Comparison of ENCODE assay signal across 19 cellular contexts in the genomic region with DNA sequence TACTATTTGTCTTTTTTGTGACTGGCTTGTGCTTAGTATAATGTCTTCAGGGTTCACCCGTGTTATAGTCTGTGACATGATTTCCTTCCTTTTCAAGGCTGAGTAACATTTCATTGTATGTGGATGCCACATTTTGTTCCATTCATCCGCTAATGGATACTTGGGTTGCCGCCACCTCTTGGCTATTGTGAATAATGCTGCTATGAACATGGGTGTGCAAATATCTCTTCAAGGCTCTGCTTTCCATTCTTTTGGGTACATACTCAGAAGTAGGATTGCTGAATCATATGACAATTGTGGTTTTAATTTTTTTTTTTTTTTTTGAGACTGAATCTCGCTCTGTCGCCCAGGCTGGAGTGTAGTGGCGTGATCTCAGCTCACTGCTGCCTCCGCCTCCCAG. TPM values are rescaled to one million over a fixed set of nuclear protein-coding genes. Genes with fewer than 3 reads are reported as not detected.
DNase-seq lines count a peak whose midpoint lies in the region; ATAC-seq, FAIRE-seq and TF ChIP-seq lines count a peak whose summit lies in the region.
"Had no signal": no experiment of that assay in that cellular context is flagged by ENCODE, and none has a peak within 500 bp of the region (broad histone marks: within the 10 kb centered on the region; RNA-seq: fewer than 3 reads in every experiment).

No MANE protein-coding gene starts in this region.

- no peaks in the 10 kb centered on the region for H3K4me1 ChIP-seq in MM.1S (ENCODE audit: low read length)
- H3K4me1 ChIP-seq: neural progenitor cell, transverse colon had no signal

- H3K9me2 ChIP-seq in MM.1S (replicated peaks; ENCODE audit: insufficient read depth, low read length), result no peaks in the 10 kb centered on the region

- no peaks in the 10 kb centered on the region for H3K9me3 ChIP-seq in MM.1S (replicated peaks; ENCODE audit: insufficient read depth, low read length)
- H3K9me3 ChIP-seq: BLaER1 treated with 17β-estradiol and CSF1 and Interleukin-3, amounts not matched to agents 10 nM and 100 nM; right atrium auricular region; transverse colon had no signal

- H3K4me3 ChIP-seq in MM.1S (ENCODE audit: low read length), result no peak overlapping the region
- H3K4me3 ChIP-seq: BLaER1 treated with 17β-estradiol and CSF1 and Interleukin-3, amounts not matched to agents 10 nM and 100 nM; lung; neural progenitor cell; right atrium auricular region; transverse colon had no signal

- TF ChIP-seq POLR2A in GM12892 (IDR thresholded peaks at IDR 0.05; ENCODE audit: low read depth, low read length), result no peak

- H3K9me3 Mint-ChIP-seq in stimulated activated naive CD8-positive, alpha-beta T cell treated with anti-CD3 and anti-CD28 coated beads, Interleukin-15, amount 100 ng/mL, for 72 hours, result no peaks in the 10 kb centered on the region
- peaks cover 2% of the 10 kb centered on the region for H3K9me3 Mint-ChIP-seq in activated naive CD8-positive, alpha-beta T cell treated with anti-CD3 and anti-CD28 coated beads for 36 hours
- H3K9me3 Mint-ChIP-seq: IgD-negative memory B cell, neural progenitor cell had no signal

- H3K79me2 ChIP-seq in MM.1S (ENCODE audit: low read length), result no peaks in the 10 kb centered on the region

- no peak overlapping the region for H3K27ac Mint-ChIP-seq in stimulated activated naive CD8-positive, alpha-beta T cell treated with anti-CD3 and anti-CD28 coated beads, Interleukin-15, amount 100 ng/mL, for 72 hours
- peak overlapping the region; percentile 34 for H3K27ac Mint-ChIP-seq in activated naive CD8-positive, alpha-beta T cell treated with anti-CD3 and anti-CD28 coated beads for 36 hours
- H3K27ac Mint-ChIP-seq: neural progenitor cell had no signal

- no peak overlapping the region for H3K4me3 Mint-ChIP-seq in stimulated activated naive CD8-positive, alpha-beta T cell treated with anti-CD3 and anti-CD28 coated beads, Interleukin-15, amount 100 ng/mL, for 72 hours
- no peak overlapping the region for H3K4me3 Mint-ChIP-seq in activated naive CD8-positive, alpha-beta T cell treated with anti-CD3 and anti-CD28 coated beads for 36 hours
- H3K4me3 Mint-ChIP-seq: IgD-negative memory B cell, neural progenitor cell had no signal

- ATAC-seq in stimulated activated naive CD8-positive, alpha-beta T cell treated with anti-CD3 and anti-CD28 coated beads, Interleukin-15, Interleukin-2, amounts not matched to agents 100 U/mL and 50 U/mL, for 24 hours, result peak; percentile 49
- no peak for ATAC-seq in stimulated activated naive CD8-positive, alpha-beta T cell treated with anti-CD3 and anti-CD28 coated beads, Interleukin-15, amount 100 ng/mL, for 72 hours

- no peak overlapping the region for H3K4me2 ChIP-seq in MM.1S (ENCODE audit: low read depth, low read length)
- H3K4me2 ChIP-seq: BLaER1 treated with 17β-estradiol and CSF1 and Interleukin-3, amounts not matched to agents 10 nM and 100 nM; neural progenitor cell had no signal

- POLR2A ChIA-PET in GM10248 (lab: Yijun Ruan, JAX), result no interaction called here

- H3K9ac ChIP-seq in MM.1S (ENCODE audit: low read length), result no peak overlapping the region
- H3K9ac ChIP-seq: BLaER1 treated with 17β-estradiol and CSF1 and Interleukin-3, amounts not matched to agents 10 nM and 100 nM; neural progenitor cell had no signal

- CTCF ChIA-PET in GM10248 (lab: Yijun Ruan, JAX), result interaction anchor here (1.0 kb wide), 1 partner anchor 19 kb away, joined by 3 read pairs; no protein-coding TSS in a partner anchor

- TF ChIP-seq CTCF in MM.1S (IDR thresholded peaks at IDR 0.05; ENCODE audit: low read length) (0 out of 2 replicates have a peak, but pooled peaks have one; percentile 11), GM10248 (IDR thresholded peaks at IDR 0.05; ENCODE audit: control extremely low read depth, extremely low read depth, low read depth, missing control alignments) (no peak)

- no peaks in the 10 kb centered on the region for H4K20me1 ChIP-seq in MM.1S (ENCODE audit: insufficient read depth, low read length)

- H3F3A ChIP-seq in MM.1S (ENCODE audit: insufficient read depth, low read length), result no peaks in the 10 kb centered on the region

- H3K4me1 Mint-ChIP-seq in stimulated activated naive CD8-positive, alpha-beta T cell treated with anti-CD3 and anti-CD28 coated beads, Interleukin-15, amount 100 ng/mL, for 72 hours, result peaks cover 62% of the 10 kb centered on the region
- H3K4me1 Mint-ChIP-seq in activated naive CD8-positive, alpha-beta T cell treated with anti-CD3 and anti-CD28 coated beads for 36 hours, result peaks cover 52% of the 10 kb centered on the region

- no peaks in the 10 kb centered on the region for H3K27me3 ChIP-seq in MM.1S (replicated peaks; ENCODE audit: insufficient read depth, low read length)
- H3K27me3 ChIP-seq: BLaER1 treated with 17β-estradiol and CSF1 and Interleukin-3, amounts not matched to agents 10 nM and 100 nM; neural progenitor cell; right atrium auricular region; transverse colon had no signal

- no peaks in the 10 kb centered on the region for H3K27me3 Mint-ChIP-seq in stimulated activated naive CD8-positive, alpha-beta T cell treated with anti-CD3 and anti-CD28 coated beads, Interleukin-15, amount 100 ng/mL, for 72 hours
- H3K27me3 Mint-ChIP-seq in activated naive CD8-positive, alpha-beta T cell treated with anti-CD3 and anti-CD28 coated beads for 36 hours, result no peaks in the 10 kb centered on the region
- H3K27me3 Mint-ChIP-seq: IgD-negative memory B cell had no signal

- FAIRE-seq in GM12892 (lab: Jason Lieb, UNC), result no peak

- no peak overlapping the region for H2AFZ ChIP-seq in MM.1S (ENCODE audit: low read length)
- H2AFZ ChIP-seq: neural progenitor cell had no signal

- DNase-seq in stimulated activated naive CD8-positive, alpha-beta T cell treated with anti-CD3 and anti-CD28 coated beads, Interleukin-15, Interleukin-2, amounts not matched to agents 100 U/mL and 50 U/mL, for 24 hours, result no peak
- DNase-seq in stimulated activated naive CD8-positive, alpha-beta T cell treated with anti-CD3 and anti-CD28 coated beads, Interleukin-15, amount 100 ng/mL, for 72 hours, result no peak
- DNase-seq in MM.1S (no peak), GM12892 (ENCODE audit: insufficient read length) (no peak), GM10248 (ENCODE audit: extremely low spot score) (no peak), MV-4-11 (lab: John Stamatoyannopoulos, UW) (no peak), KG1 (lab: John Stamatoyannopoulos, UW) (no peak)
- no peak for DNase-seq in activated naive CD8-positive, alpha-beta T cell treated with anti-CD3 and anti-CD28 coated beads for 36 hours
- DNase-seq: activated effector memory CD4-positive, alpha-beta T cell treated with anti-CD3 and anti-CD28 coated beads, Interleukin-2, amount 50 U/mL, for 16 hours; foreskin fibroblast; NCI-H187; NCI-H510A; stimulated activated CD4-positive, alpha-beta T cell treated with anti-CD3 and anti-CD28 coated beads, Interleukin-2, amount 100 ng/mL, for 48 hours; transverse colon had no signal

- H3K36me3 Mint-ChIP-seq in activated naive CD8-positive, alpha-beta T cell treated with anti-CD3 and anti-CD28 coated beads for 36 hours, result peaks cover 46% of the 10 kb centered on the region

- H3K36me3 ChIP-seq in MM.1S (replicated peaks; ENCODE audit: insufficient read depth, low read length), result no peaks in the 10 kb centered on the region
- H3K36me3 ChIP-seq: neural progenitor cell, transverse colon had no signal

- no peak overlapping the region for H3K27ac ChIP-seq in MM.1S (ENCODE audit: low read length)
- H3K27ac ChIP-seq: BLaER1 treated with 17β-estradiol and CSF1 and Interleukin-3, amounts not matched to agents 10 nM and 100 nM; neural progenitor cell; right atrium auricular region; transverse colon had no signal

RNA-seq across cellular contexts. Expression of a gene that starts 15.4 kb away (rescaled TPM):
- 10 to 100 TPM; 28.9 to 30.3 TPM for total RNA-seq in activated naive CD8-positive, alpha-beta T cell treated with anti-CD3 and anti-CD28 coated beads for 36 hours
- 18.4 TPM for polyA plus RNA-seq in GM12892 (2012; ENCODE audit: missing spikeins)
